22 cellular contexts compared by ENCODE assay signal in the genomic region with DNA sequence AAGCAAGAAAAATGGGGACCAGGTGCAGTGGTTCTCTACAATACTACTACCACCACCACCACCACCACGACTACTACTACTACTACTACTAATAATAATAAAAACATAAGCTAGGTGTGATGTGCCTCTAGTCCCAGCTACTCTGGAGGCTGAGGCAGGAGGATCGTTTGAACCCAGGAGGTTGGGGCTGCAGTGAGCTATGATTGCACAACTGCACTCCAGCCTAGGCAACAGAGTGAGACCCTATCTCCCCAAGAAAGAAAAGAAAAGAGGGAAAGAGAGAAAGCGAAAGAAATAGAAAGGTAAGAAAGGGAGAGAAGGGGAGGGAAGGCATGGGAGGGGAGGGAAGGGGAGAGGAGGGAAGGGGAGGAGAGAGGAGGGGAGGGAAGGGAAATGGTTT.
DNase-seq lines count a peak whose midpoint lies in the region; ATAC-seq lines count a peak whose summit lies in the region.
"Had no signal": no experiment of that assay in that cellular context is flagged by ENCODE, and none has a peak within 500 bp of the region (broad histone marks: within the 10 kb centered on the region; RNA-seq: fewer than 3 reads in every experiment).

No MANE protein-coding gene starts in this region.

- no peak overlapping the region for H3K4me3 ChIP-seq in CD4-positive, CD25-positive, alpha-beta regulatory T cell (ENCODE audit: low read depth, low read length)
- H3K4me3 ChIP-seq: MG63, SJCRH30 had no signal

- H3K27ac ChIP-seq in CD4-positive, CD25-positive, alpha-beta regulatory T cell (ENCODE audit: insufficient read depth, low read length, poor library complexity, severe bottlenecking) = no peak overlapping the region
- H3K27ac ChIP-seq: SJCRH30 had no signal

- H3K36me3 Mint-ChIP-seq in activated T-cell treated with anti-CD3 and anti-CD28 coated beads, Interleukin-2, amount 50 U/mL, for 24 hours (ENCODE audit: low read depth) = peaks cover 45% of the 10 kb centered on the region
- peaks cover 4 to 9% of the 10 kb centered on the region in 2 donors for H3K36me3 Mint-ChIP-seq in activated T-cell treated with anti-CD3 and anti-CD28 coated beads, Interleukin-2, amount 50 U/mL, for 72 hours (ENCODE audit: insufficient read depth in 2 of 2)
- H3K36me3 Mint-ChIP-seq in CD4-positive, CD25-positive, alpha-beta regulatory T cell = peaks cover 25% of the 10 kb centered on the region
- peaks cover 53% of the 10 kb centered on the region for H3K36me3 Mint-ChIP-seq in activated naive CD8-positive, alpha-beta T cell treated with anti-CD3 and anti-CD28 coated beads for 36 hours
- peaks cover 0 to 5% of the 10 kb centered on the region in 2 donors for H3K36me3 Mint-ChIP-seq in naive B cell

- H3K27me3 ChIP-seq in CD4-positive, CD25-positive, alpha-beta regulatory T cell (ENCODE audit: control insufficient read depth, insufficient read depth, low read length) = no peaks in the 10 kb centered on the region
- H3K27me3 ChIP-seq: MG63, SJCRH30 had no signal

- peak overlapping the region; percentile 76 for H3K27ac Mint-ChIP-seq in activated T-cell treated with anti-CD3 and anti-CD28 coated beads, Interleukin-2, amount 50 U/mL, for 24 hours
- H3K27ac Mint-ChIP-seq in activated T-cell treated with anti-CD3 and anti-CD28 coated beads, Interleukin-2, amount 50 U/mL, for 72 hours = no peak overlapping the region
- H3K27ac Mint-ChIP-seq in CD4-positive, CD25-positive, alpha-beta regulatory T cell = peak overlapping the region in 2 of 3 donors; percentile 63 to 94
- H3K27ac Mint-ChIP-seq in activated naive CD8-positive, alpha-beta T cell treated with anti-CD3 and anti-CD28 coated beads for 36 hours = peak overlapping the region; percentile 83
- H3K27ac Mint-ChIP-seq in naive B cell = peak overlapping the region in 4 of 6 donors; percentile 78 to 98 (median 90)

- H3K4me3 Mint-ChIP-seq in activated T-cell treated with anti-CD3 and anti-CD28 coated beads, Interleukin-2, amount 50 U/mL, for 24 hours = no peak overlapping the region
- no peak overlapping the region for H3K4me3 Mint-ChIP-seq in activated T-cell treated with anti-CD3 and anti-CD28 coated beads, Interleukin-2, amount 50 U/mL, for 72 hours
- H3K4me3 Mint-ChIP-seq in CD4-positive, CD25-positive, alpha-beta regulatory T cell = peak overlapping the region in 1 of 4 donors; percentile 22
- no peak overlapping the region for H3K4me3 Mint-ChIP-seq in activated naive CD8-positive, alpha-beta T cell treated with anti-CD3 and anti-CD28 coated beads for 36 hours
- peak overlapping the region in 1 of 8 donors; percentile 6 for H3K4me3 Mint-ChIP-seq in naive B cell

- no peaks in the 10 kb centered on the region for H3K9me3 ChIP-seq in CD4-positive, CD25-positive, alpha-beta regulatory T cell (ENCODE audit: control insufficient read depth in 2 of 2, low read length in 2 of 2)
- H3K9me3 ChIP-seq: MG63, SJCRH30 had no signal

- peaks cover 78% of the 10 kb centered on the region for H3K4me1 Mint-ChIP-seq in activated T-cell treated with anti-CD3 and anti-CD28 coated beads, Interleukin-2, amount 50 U/mL, for 24 hours (ENCODE audit: low read depth)
- peaks cover 70% of the 10 kb centered on the region for H3K4me1 Mint-ChIP-seq in activated T-cell treated with anti-CD3 and anti-CD28 coated beads, Interleukin-2, amount 50 U/mL, for 72 hours (ENCODE audit: low read depth)
- peaks cover 36 to 82% (median 42%) of the 10 kb centered on the region in 4 donors for H3K4me1 Mint-ChIP-seq in CD4-positive, CD25-positive, alpha-beta regulatory T cell
- H3K4me1 Mint-ChIP-seq in activated naive CD8-positive, alpha-beta T cell treated with anti-CD3 and anti-CD28 coated beads for 36 hours = peaks cover 78% of the 10 kb centered on the region
- peaks cover 46 to 79% (median 53%) of the 10 kb centered on the region in 3 donors for H3K4me1 Mint-ChIP-seq in naive B cell

- H3K9me3 Mint-ChIP-seq in activated T-cell treated with anti-CD3 and anti-CD28 coated beads, Interleukin-2, amount 50 U/mL, for 24 hours = no peaks in the 10 kb centered on the region
- no peaks in the 10 kb centered on the region for H3K9me3 Mint-ChIP-seq in activated T-cell treated with anti-CD3 and anti-CD28 coated beads, Interleukin-2, amount 50 U/mL, for 72 hours
- H3K9me3 Mint-ChIP-seq in CD4-positive, CD25-positive, alpha-beta regulatory T cell = no peaks in the 10 kb centered on the region
- peaks cover 4% of the 10 kb centered on the region for H3K9me3 Mint-ChIP-seq in activated naive CD8-positive, alpha-beta T cell treated with anti-CD3 and anti-CD28 coated beads for 36 hours
- H3K9me3 Mint-ChIP-seq in naive B cell = no peaks in the 10 kb centered on the region

- no peak for ATAC-seq in activated T-cell treated with anti-CD3 and anti-CD28 coated beads, Interleukin-2, amount 50 U/mL, for 72 hours (replicated peaks in 1 of 2)
- no peak for ATAC-seq in CD4-positive, CD25-positive, alpha-beta regulatory T cell (ENCODE audit: low read depth in 2 of 2)
- ATAC-seq in naive B cell (ENCODE audit: low read depth in 2 of 2) = no peak
- no peak for ATAC-seq in HG03175 (IDR thresholded peaks at IDR 0.05; ENCODE audit: unreplicated experiment)
- no peak for ATAC-seq in HG02763 (IDR thresholded peaks at IDR 0.05; ENCODE audit: unreplicated experiment)
- ATAC-seq: PC-3 had no signal

- DNase-seq in activated T-cell treated with anti-CD3 and anti-CD28 coated beads, Interleukin-2, amount 50 U/mL, for 24 hours = no peak
- DNase-seq in activated T-cell treated with anti-CD3 and anti-CD28 coated beads, Interleukin-2, amount 50 U/mL, for 72 hours = no peak
- no peak for DNase-seq in CD4-positive, CD25-positive, alpha-beta regulatory T cell
- DNase-seq in activated naive CD8-positive, alpha-beta T cell treated with anti-CD3 and anti-CD28 coated beads for 36 hours = no peak
- DNase-seq in naive B cell (no peak), T1000 (lab: John Stamatoyannopoulos, UW) (no peak)
- DNase-seq: 8988T; DMS153; DND-41; KG1; MG63; NCI-H1105 treated with DMSO at 0.1 percent for 48 hours; NCI-H146; NCI-H2029; NCI-H446 treated with DMSO at 0.1 percent for 48 hours; NCI-H526; NCI-H82; NK-92 treated with Interleukin-12 subunit alpha and Interleukin-12 subunit beta, amount 100 ng/mL, for 24 hours; PC-3; SJCRH30 had no signal

- H3K36me3 ChIP-seq in CD4-positive, CD25-positive, alpha-beta regulatory T cell (ENCODE audit: control insufficient read depth, insufficient read depth, low read length) = peaks cover 30% of the 10 kb centered on the region
- H3K36me3 ChIP-seq: MG63, SJCRH30 had no signal

- no peaks in the 10 kb centered on the region for H3K27me3 Mint-ChIP-seq in activated T-cell treated with anti-CD3 and anti-CD28 coated beads, Interleukin-2, amount 50 U/mL, for 24 hours
- H3K27me3 Mint-ChIP-seq in activated T-cell treated with anti-CD3 and anti-CD28 coated beads, Interleukin-2, amount 50 U/mL, for 72 hours (ENCODE audit: low read depth) = no peaks in the 10 kb centered on the region
- H3K27me3 Mint-ChIP-seq in CD4-positive, CD25-positive, alpha-beta regulatory T cell = no peaks in the 10 kb centered on the region
- H3K27me3 Mint-ChIP-seq in activated naive CD8-positive, alpha-beta T cell treated with anti-CD3 and anti-CD28 coated beads for 36 hours = no peaks in the 10 kb centered on the region
- no peaks in the 10 kb centered on the region for H3K27me3 Mint-ChIP-seq in naive B cell

- H3K4me1 ChIP-seq in CD4-positive, CD25-positive, alpha-beta regulatory T cell (ENCODE audit: control insufficient read depth, insufficient read depth, low read length, poor library complexity, severe bottlenecking) = peaks cover 22% of the 10 kb centered on the region
- H3K4me1 ChIP-seq: SJCRH30 had no signal
